Comparison of ENCODE assay signal across 1 cellular context in genomic region chr5:66207800-66208561, GRCh38.
TF ChIP-seq lines count a peak whose summit lies in the region.

No MANE protein-coding gene starts in this region.

TF ChIP-seq in SK-N-SH treated with all-trans-retinoic acid at 6 μM for 48 hours, 23 proteins besides CTCF, POLR2A, EP300 and RAD21 (continued from another document):
- TF ChIP-seq CSRNP3 (CRISPR knock-in tag; IDR thresholded peaks at IDR 0.05) (no peak), ZNF70 (CRISPR knock-in tag; IDR thresholded peaks at IDR 0.05) (no peak), ZFP30 (CRISPR knock-in tag; IDR thresholded peaks at IDR 0.05) (no peak), GLIS3 (CRISPR knock-in tag; IDR thresholded peaks at IDR 0.05) (no peak), CSDC2 (CRISPR knock-in tag; IDR thresholded peaks at IDR 0.05) (no peak), RARB (CRISPR knock-in tag; IDR thresholded peaks at IDR 0.05) (no peak)
